ENCODE assay signal across 6 cellular contexts in the genomic region with DNA sequence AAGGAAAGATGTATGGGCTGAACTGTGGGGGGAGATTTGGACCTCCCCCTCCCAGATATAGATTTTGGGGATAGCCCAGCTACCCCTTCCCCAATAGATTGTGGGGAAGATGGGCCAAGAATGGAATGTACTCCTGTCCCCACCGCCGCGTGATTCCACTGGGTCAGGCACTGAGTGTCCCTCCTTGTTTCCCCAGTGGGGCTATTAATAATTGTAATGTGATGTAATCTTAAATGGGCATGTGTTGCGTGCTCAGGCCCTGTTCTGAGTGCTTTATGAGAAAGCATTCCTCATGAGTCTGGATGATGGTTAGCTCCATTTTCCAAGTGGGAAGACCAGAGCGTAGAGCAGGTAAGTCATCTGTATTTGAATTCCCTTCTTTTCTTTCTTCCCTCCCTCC. TPM values are rescaled to one million over a fixed set of nuclear protein-coding genes. Genes with fewer than 3 reads are reported as not detected.
A peak's percentile ranks its signal among the peaks of the same experiment; 100 is the strongest.
DNase-seq lines count a peak whose midpoint lies in the region; ATAC-seq, FAIRE-seq and TF ChIP-seq lines count a peak whose summit lies in the region.

No MANE protein-coding gene starts in this region.

- H3K4me3 ChIP-seq in GM23338 (peak overlapping the region; percentile 90), K562 (peak overlapping the region; percentile 88)

- H3K27ac Mint-ChIP-seq in GM23338, result no peak overlapping the region
- H3K27ac Mint-ChIP-seq in natural killer cell treated with Interleukin-12 subunit alpha and Interleukin-12 subunit beta and Interleukin-15 and Interleukin-18, amount 100 ng/mL, for 72 hours, result peak overlapping the region; percentile 95 to 98

- no TSS peak for BruUV-seq in K562 (replicated peaks; lab: Mats Ljungman, UMichigan)

- WGBS in K562 (ENCODE audit: insufficient coverage, low coverage, missing lambda C conversion rate), result 26% methylated on average over 5 of the region's 5 CpGs

- H3K27ac ChIP-seq in GM23338 (ENCODE audit: low read depth) (no peak overlapping the region), K562 (ENCODE audit: extremely low read depth, low read depth, low read length) (peak overlapping the region; percentile 94)

- TF ChIP-seq CTCF in GM23338 (conservative IDR thresholded peaks at IDR 0.05; ENCODE audit: low read depth in 2 of 2) (no peak), K562 (IDR thresholded peaks at IDR 0.05 in 2 of 3, conservative IDR thresholded peaks at IDR 0.05 in 1 of 3; ENCODE audit: insufficient read depth in 2 of 3, low read depth in 1 of 3, low read length in 3 of 3) (no peak)

- H2AFZ ChIP-seq in GM23338, result no peak overlapping the region
- H2AFZ ChIP-seq in K562 (ENCODE audit: low read depth, low read length), result no peak overlapping the region

- no peaks in the 10 kb centered on the region; the same call in 2 of the 3 replicates for H3K9me3 Mint-ChIP-seq in GM23338
- H3K9me3 Mint-ChIP-seq in natural killer cell treated with Interleukin-12 subunit alpha and Interleukin-12 subunit beta and Interleukin-15 and Interleukin-18, amount 100 ng/mL, for 72 hours, result no peaks in the 10 kb centered on the region

- intact Hi-C loops in K562 (cut with micrococcal nuclease), result no loop called here

- H3K27me3 Mint-ChIP-seq in GM23338 (ENCODE audit: insufficient read depth, low read depth, poor library complexity), result peaks cover 15% of the 10 kb centered on the region
- H3K27me3 Mint-ChIP-seq in natural killer cell treated with Interleukin-12 subunit alpha and Interleukin-12 subunit beta and Interleukin-15 and Interleukin-18, amount 100 ng/mL, for 72 hours, result peaks cover 0 to under 1% of the 10 kb centered on the region in 2 donors

- H3K79me2 ChIP-seq in GM23338 (replicated peaks; ENCODE audit: insufficient read depth) (peaks cover 29% of the 10 kb centered on the region), K562 (ENCODE audit: control insufficient read depth, insufficient read depth, low read length) (peaks cover 46% of the 10 kb centered on the region)

- in situ Hi-C loops in K562 (cut with MboI), result no loop called here

- H3K9me3 ChIP-seq in K562 (replicated peaks; ENCODE audit: control insufficient read depth, insufficient read depth, low read depth, low read length), result no peaks in the 10 kb centered on the region; the same call in 1 of the 2 replicates

- H3F3A ChIP-seq in GM23338 (replicated peaks; ENCODE audit: low read depth), result no peaks in the 10 kb centered on the region

- H3K36me3 ChIP-seq in GM23338 (ENCODE audit: insufficient read depth) (peaks cover 13% of the 10 kb centered on the region), K562 (ENCODE audit: control insufficient read depth, insufficient read depth, low read length) (peaks cover 51% of the 10 kb centered on the region)

- no peak for TF ChIP-seq EP300 in K562 (IDR thresholded peaks at IDR 0.05; ENCODE audit: low read length)

- peak overlapping the region; percentile 98 for H3K4me3 Mint-ChIP-seq in GM23338
- H3K4me3 Mint-ChIP-seq in natural killer cell treated with Interleukin-12 subunit alpha and Interleukin-12 subunit beta and Interleukin-15 and Interleukin-18, amount 100 ng/mL, for 72 hours, result peak overlapping the region; percentile 99

- DNase-seq in GM23338 (ENCODE audit: low spot score), result no peak
- no peak for DNase-seq in K562 (ENCODE audit: extremely low read depth in 1 of 4, low spot score in 3 of 4)
- no peak for DNase-seq in natural killer cell treated with Interleukin-12 subunit alpha and Interleukin-12 subunit beta and Interleukin-15 and Interleukin-18, amount 100 ng/mL, for 72 hours (ENCODE audit: low spot score)
- DNase-seq in NCI-H2081 treated with DMSO at 0.1 percent for 48 hours (lab: John Stamatoyannopoulos, UW), result no peak
- no peak for DNase-seq in DMS114 treated with DMSO at 0.1 percent for 48 hours (lab: John Stamatoyannopoulos, UW; ENCODE audit: unreplicated experiment)

- H3K9me2 ChIP-seq in GM23338 (ENCODE audit: insufficient read depth), result no peaks in the 10 kb centered on the region

- no peak for TF ChIP-seq POLR2A in K562 (conservative IDR thresholded peaks at IDR 0.05)

- no peaks in the 10 kb centered on the region for H3K27me3 ChIP-seq in GM23338 (ENCODE audit: insufficient read depth)
- no peaks in the 10 kb centered on the region for H3K27me3 ChIP-seq in K562 (ENCODE audit: control insufficient read depth in 2 of 2, insufficient read depth in 2 of 2, low read length in 2 of 2)

- TF ChIP-seq RAD21 in K562 (CRISPR knock-in tag; conservative IDR thresholded peaks at IDR 0.05 in 1 of 2, IDR thresholded peaks at IDR 0.05 in 1 of 2), result no peak

- H4K20me1 ChIP-seq in GM23338 (replicated peaks; ENCODE audit: insufficient read depth), result peaks cover 17% of the 10 kb centered on the region
- H4K20me1 ChIP-seq in K562 (replicated peaks; ENCODE audit: control insufficient read depth, insufficient read depth, low read length), result peaks cover 16% of the 10 kb centered on the region

- H3K4me1 Mint-ChIP-seq in GM23338, result peaks cover 14% of the 10 kb centered on the region
- peaks cover 30 to 34% of the 10 kb centered on the region in 2 donors for H3K4me1 Mint-ChIP-seq in natural killer cell treated with Interleukin-12 subunit alpha and Interleukin-12 subunit beta and Interleukin-15 and Interleukin-18, amount 100 ng/mL, for 72 hours (ENCODE audit: low read depth in 2 of 2)

- no peaks in the 10 kb centered on the region for H3K9me1 ChIP-seq in K562 (ENCODE audit: control insufficient read depth, insufficient read depth, low read length)

- peak overlapping the region; percentile 93 to 98 for H3K9ac ChIP-seq in K562 (ENCODE audit: insufficient read depth in 1 of 2, low read depth in 2 of 2, low read length in 2 of 2)

- no peak for FAIRE-seq in K562 (lab: Jason Lieb, UNC)

- H3K4me2 ChIP-seq in GM23338 (peak overlapping the region; percentile 98), K562 (ENCODE audit: insufficient read depth, low read length) (peak overlapping the region; percentile 84)

- no peak for ATAC-seq in GM23338
- ATAC-seq in K562, result no peak
- no peak for ATAC-seq in natural killer cell treated with Interleukin-12 subunit alpha and Interleukin-12 subunit beta and Interleukin-15 and Interleukin-18, amount 100 ng/mL, for 72 hours
- no peak for ATAC-seq in HG02870 (IDR thresholded peaks at IDR 0.05; ENCODE audit: unreplicated experiment)

- POLR2A ChIA-PET in K562 (lab: Yijun Ruan, JAX), result interaction anchor here (0.7 to 3.8 kb wide), 3 partner anchors 9 to 14 kb away, joined by 3 to 27 read pairs (median 6); a partner anchor contains a TSS

- CTCF ChIA-PET in K562 (lab: Yijun Ruan, JAX; ENCODE audit: low intra/inter-chr PET ratio), result no interaction called here

- H3K36me3 Mint-ChIP-seq in GM23338 (ENCODE audit: low read depth), result peaks cover 23% of the 10 kb centered on the region
- H3K36me3 Mint-ChIP-seq in natural killer cell treated with Interleukin-12 subunit alpha and Interleukin-12 subunit beta and Interleukin-15 and Interleukin-18, amount 100 ng/mL, for 72 hours, result peaks cover 9% of the 10 kb centered on the region

- H3K4me1 ChIP-seq in GM23338 (ENCODE audit: insufficient read depth), result peaks cover 10% of the 10 kb centered on the region; the same call in 1 of the 2 replicates
- H3K4me1 ChIP-seq in K562 (replicated peaks in 1 of 2; ENCODE audit: control insufficient read depth in 2 of 2, insufficient read depth in 2 of 2, low read length in 2 of 2), result peaks cover 4 to 13% of the 10 kb centered on the region in 2 experiments; a peak in 4 of 5 replicates

RNA-seq across cellular contexts. Expression of a gene that starts 1.4 kb away (rescaled TPM):
- total RNA-seq in GM23338 (2014; rRNA removed; shearing (Covaris generic)), result 165 and 241 TPM in 2 replicates
- polyA plus RNA-seq in GM23338 (2016; fragmentation: Nextera tagmentation; extraction: Ambion mirVana), result 129 and 138 TPM in 2 replicates
- total RNA-seq in K562 (2011; cell fraction: chromatin; rRNA removed; ENCODE audit: low replicate concordance), result 76.7 and 164 TPM in 2 replicates
- 169 and 187 TPM in 2 replicates for total RNA-seq in K562 (2011; cell fraction: nucleolus; rRNA removed)
- total RNA-seq in K562 (2011; cell fraction: nucleoplasm; rRNA removed), result 126 and 134 TPM in 2 replicates
- 379 and 498 TPM in 2 replicates for total RNA-seq in K562 (2014; rRNA removed)
- total RNA-seq in K562 (2014; rRNA removed; fragmentation: Illumina TruSeq; extraction: Trizol), result 222 and 257 TPM in 2 replicates
- total RNA-seq in K562 (2015; rRNA removed; fragmentation: Illumina TruSeq; extraction: Trizol), result 315 and 317 TPM in 2 replicates
- 304 and 317 TPM in 2 replicates for total RNA-seq in K562 (2021)
- 561 and 583 TPM in 2 replicates for polyA plus RNA-seq in K562 (2011; rRNA removed)
- polyA plus RNA-seq in K562 (2011; cell fraction: cytosol; rRNA removed), result 760 and 1,382 TPM in 2 replicates
- polyA plus RNA-seq in K562 (2011; cell fraction: nucleus; rRNA removed), result 215 and 238 TPM in 2 replicates
- polyA plus RNA-seq in K562 (2012), result 347 and 565 TPM in 2 replicates
- 377 and 397 TPM in 2 replicates for polyA plus RNA-seq in K562 (2014; fragmentation: Illumina TruSeq; extraction: Trizol)
- polyA plus RNA-seq in K562 (2014; fragmentation: Nextera tagmentation; extraction: Ambion mirVana), result 100 to 1,000 TPM; 130 to 244 TPM
- polyA plus RNA-seq in K562 (2014; rRNA removed), result 372 and 502 TPM in 2 replicates
- polyA minus RNA-seq in K562 (2011; rRNA and poly(A)+ RNA removed), result 222 and 326 TPM in 2 replicates
- 135 and 197 TPM in 2 replicates for polyA minus RNA-seq in K562 (2011; cell fraction: cytosol; rRNA and poly(A)+ RNA removed)
- 64.9 and 72.1 TPM in 2 replicates for polyA minus RNA-seq in K562 (2011; cell fraction: nucleus; rRNA and poly(A)+ RNA removed)
- total RNA-seq in natural killer cell treated with Interleukin-12 subunit alpha and Interleukin-12 subunit beta and Interleukin-15 and Interleukin-18, amount 100 ng/mL, for 72 hours, result 100 to 1,000 TPM; 133 to 252 TPM

RNA-seq across cellular contexts. Expression of a gene that starts 12.1 kb away (rescaled TPM):
- 0.14 and 0.70 TPM in 2 replicates for total RNA-seq in GM23338 (2014; rRNA removed; shearing (Covaris generic))
- 1.5 and 2.6 TPM in 2 replicates for polyA plus RNA-seq in GM23338 (2016; fragmentation: Nextera tagmentation; extraction: Ambion mirVana)
- 0.12 TPM in 1 of 2 replicates, not detected in the other for total RNA-seq in K562 (2011; cell fraction: chromatin; rRNA removed; ENCODE audit: low replicate concordance)
- total RNA-seq in K562 (2011; cell fraction: nucleolus; rRNA removed), result 0.50 TPM in 1 of 2 replicates, not detected in the other
- 0.15 TPM in 1 of 2 replicates, not detected in the other for total RNA-seq in K562 (2011; cell fraction: nucleoplasm; rRNA removed)
- total RNA-seq in K562 (2014; rRNA removed), result not detected in 2 replicates
- total RNA-seq in K562 (2014; rRNA removed; fragmentation: Illumina TruSeq; extraction: Trizol), result not detected in 2 replicates
- not detected in 2 replicates for total RNA-seq in K562 (2015; rRNA removed; fragmentation: Illumina TruSeq; extraction: Trizol)
- 0.25 and 0.33 TPM in 2 replicates for total RNA-seq in K562 (2021)
- 0.12 TPM in 1 of 2 replicates, not detected in the other for polyA plus RNA-seq in K562 (2011; rRNA removed)
- polyA plus RNA-seq in K562 (2011; cell fraction: cytosol; rRNA removed), result 0.03 and 0.04 TPM in 2 replicates
- polyA plus RNA-seq in K562 (2011; cell fraction: nucleus; rRNA removed), result 0.46 and 0.63 TPM in 2 replicates
- polyA plus RNA-seq in K562 (2012), result 0.52 and 0.94 TPM in 2 replicates
- polyA plus RNA-seq in K562 (2014; fragmentation: Illumina TruSeq; extraction: Trizol), result not detected in 2 replicates
- polyA plus RNA-seq in K562 (2014; fragmentation: Nextera tagmentation; extraction: Ambion mirVana), result not detected
- polyA plus RNA-seq in K562 (2014; rRNA removed), result 0.15 and 0.16 TPM in 2 replicates
- polyA minus RNA-seq in K562 (2011; rRNA and poly(A)+ RNA removed), result not detected in 2 replicates
- polyA minus RNA-seq in K562 (2011; cell fraction: cytosol; rRNA and poly(A)+ RNA removed), result not detected in 2 replicates
- 0.54 TPM in 1 of 2 replicates, not detected in the other for polyA minus RNA-seq in K562 (2011; cell fraction: nucleus; rRNA and poly(A)+ RNA removed)
- total RNA-seq in natural killer cell treated with Interleukin-12 subunit alpha and Interleukin-12 subunit beta and Interleukin-15 and Interleukin-18, amount 100 ng/mL, for 72 hours, result under 1 TPM in 1 of 2 donors, not detected in 1; 0.24 TPM

RNA-seq across cellular contexts. Expression of a gene that starts 12.7 kb away (rescaled TPM):
- total RNA-seq in GM23338 (2014; rRNA removed; shearing (Covaris generic)), result 3.9 TPM in 2 replicates
- polyA plus RNA-seq in GM23338 (2016; fragmentation: Nextera tagmentation; extraction: Ambion mirVana) (10.7 and 11.6 TPM in 2 replicates), K562 (2011; rRNA removed) (0.47 and 0.62 TPM in 2 replicates), K562 (2014; fragmentation: Illumina TruSeq; extraction: Trizol) (0.30 and 0.89 TPM in 2 replicates), K562 (2014; fragmentation: Nextera tagmentation; extraction: Ambion mirVana) (under 1 TPM; 0.21 to 0.25 TPM), K562 (2014; rRNA removed) (0.63 and 1.3 TPM in 2 replicates)
- 7.2 and 10.1 TPM in 2 replicates for total RNA-seq in K562 (2011; cell fraction: chromatin; rRNA removed; ENCODE audit: low replicate concordance)
- total RNA-seq in K562 (2011; cell fraction: nucleolus; rRNA removed), result 3.6 and 6.3 TPM in 2 replicates
- 4.3 and 11.0 TPM in 2 replicates for total RNA-seq in K562 (2011; cell fraction: nucleoplasm; rRNA removed)
- total RNA-seq in K562 (2014; rRNA removed) (0.05 and 0.41 TPM in 2 replicates), K562 (2014; rRNA removed; fragmentation: Illumina TruSeq; extraction: Trizol) (0.32 and 0.36 TPM in 2 replicates), K562 (2015; rRNA removed; fragmentation: Illumina TruSeq; extraction: Trizol) (0.15 and 0.25 TPM in 2 replicates), K562 (2021) (0.81 and 0.95 TPM in 2 replicates)
- 0.57 and 0.58 TPM in 2 replicates for polyA plus RNA-seq in K562 (2011; cell fraction: cytosol; rRNA removed)
- polyA plus RNA-seq in K562 (2011; cell fraction: nucleus; rRNA removed), result 3.0 and 4.3 TPM in 2 replicates
- 0.70 and 3.0 TPM in 2 replicates for polyA plus RNA-seq in K562 (2012)
- polyA minus RNA-seq in K562 (2011; rRNA and poly(A)+ RNA removed), result 0.03 and 0.39 TPM in 2 replicates
- polyA minus RNA-seq in K562 (2011; cell fraction: cytosol; rRNA and poly(A)+ RNA removed), result not detected in 2 replicates
- polyA minus RNA-seq in K562 (2011; cell fraction: nucleus; rRNA and poly(A)+ RNA removed), result 0.89 and 1.3 TPM in 2 replicates
- total RNA-seq in natural killer cell treated with Interleukin-12 subunit alpha and Interleukin-12 subunit beta and Interleukin-15 and Interleukin-18, amount 100 ng/mL, for 72 hours, result 1 to 10 TPM; 2.5 to 4.6 TPM

RNA-seq across cellular contexts. Expression of a gene that starts 27.1 kb away (rescaled TPM):
- total RNA-seq in GM23338 (2014; rRNA removed; shearing (Covaris generic)), result 4.3 and 5.7 TPM in 2 replicates
- polyA plus RNA-seq in GM23338 (2016; fragmentation: Nextera tagmentation; extraction: Ambion mirVana), result 7.6 and 8.0 TPM in 2 replicates
- total RNA-seq in K562 (2011; cell fraction: chromatin; rRNA removed; ENCODE audit: low replicate concordance), result 20.3 and 72.0 TPM in 2 replicates
- 76.2 and 91.1 TPM in 2 replicates for total RNA-seq in K562 (2011; cell fraction: nucleolus; rRNA removed)
- total RNA-seq in K562 (2011; cell fraction: nucleoplasm; rRNA removed), result 41.2 and 45.5 TPM in 2 replicates
- 28.3 and 31.2 TPM in 2 replicates for total RNA-seq in K562 (2014; rRNA removed)
- total RNA-seq in K562 (2014; rRNA removed; fragmentation: Illumina TruSeq; extraction: Trizol), result 6.8 and 7.2 TPM in 2 replicates
- 12.6 and 13.7 TPM in 2 replicates for total RNA-seq in K562 (2015; rRNA removed; fragmentation: Illumina TruSeq; extraction: Trizol)
- 26.0 and 26.7 TPM in 2 replicates for total RNA-seq in K562 (2021)
- polyA plus RNA-seq in K562 (2011; rRNA removed), result 16.0 and 22.7 TPM in 2 replicates
- 25.2 and 53.5 TPM in 2 replicates for polyA plus RNA-seq in K562 (2011; cell fraction: cytosol; rRNA removed)
- polyA plus RNA-seq in K562 (2011; cell fraction: nucleus; rRNA removed), result 72.4 and 115 TPM in 2 replicates
- 18.2 and 37.7 TPM in 2 replicates for polyA plus RNA-seq in K562 (2012)
- polyA plus RNA-seq in K562 (2014; fragmentation: Illumina TruSeq; extraction: Trizol), result 9.6 and 13.1 TPM in 2 replicates
- polyA plus RNA-seq in K562 (2014; fragmentation: Nextera tagmentation; extraction: Ambion mirVana), result 1 to 10 TPM; 1.7 to 4.3 TPM
- polyA plus RNA-seq in K562 (2014; rRNA removed), result 40.8 and 43.8 TPM in 2 replicates
- 3.4 and 5.0 TPM in 2 replicates for polyA minus RNA-seq in K562 (2011; rRNA and poly(A)+ RNA removed)
- 17.2 and 20.5 TPM in 2 replicates for polyA minus RNA-seq in K562 (2011; cell fraction: cytosol; rRNA and poly(A)+ RNA removed)
- polyA minus RNA-seq in K562 (2011; cell fraction: nucleus; rRNA and poly(A)+ RNA removed), result 17.5 and 23.6 TPM in 2 replicates
- total RNA-seq in natural killer cell treated with Interleukin-12 subunit alpha and Interleukin-12 subunit beta and Interleukin-15 and Interleukin-18, amount 100 ng/mL, for 72 hours, result 10 to 100 TPM; 21.8 to 25.8 TPM

RNA-seq across cellular contexts. Expression of a gene that starts 40.1 kb away (rescaled TPM):
- total RNA-seq in GM23338 (2014; rRNA removed; shearing (Covaris generic)), result 1.4 and 4.2 TPM in 2 replicates
- polyA plus RNA-seq in GM23338 (2016; fragmentation: Nextera tagmentation; extraction: Ambion mirVana) (1.4 and 1.9 TPM in 2 replicates), K562 (2011; rRNA removed) (0.56 and 1.0 TPM in 2 replicates), K562 (2014; fragmentation: Illumina TruSeq; extraction: Trizol) (0.15 and 0.30 TPM in 2 replicates), K562 (2014; fragmentation: Nextera tagmentation; extraction: Ambion mirVana) (under 1 TPM in 1 of 2 experiments, not detected in 1; 0.07 TPM), K562 (2014; rRNA removed) (0.97 and 1.1 TPM in 2 replicates)
- 13.9 and 31.7 TPM in 2 replicates for total RNA-seq in K562 (2011; cell fraction: chromatin; rRNA removed; ENCODE audit: low replicate concordance)
- 19.7 and 20.7 TPM in 2 replicates for total RNA-seq in K562 (2011; cell fraction: nucleolus; rRNA removed)
- 21.0 and 26.9 TPM in 2 replicates for total RNA-seq in K562 (2011; cell fraction: nucleoplasm; rRNA removed)
- total RNA-seq in K562 (2014; rRNA removed) (0.37 TPM in 1 of 2 replicates, not detected in the other), K562 (2014; rRNA removed; fragmentation: Illumina TruSeq; extraction: Trizol) (0.41 and 0.58 TPM in 2 replicates), K562 (2015; rRNA removed; fragmentation: Illumina TruSeq; extraction: Trizol) (0.72 and 0.76 TPM in 2 replicates), K562 (2021) (1.8 and 2.2 TPM in 2 replicates)
- 0.27 and 0.46 TPM in 2 replicates for polyA plus RNA-seq in K562 (2011; cell fraction: cytosol; rRNA removed)
- polyA plus RNA-seq in K562 (2011; cell fraction: nucleus; rRNA removed), result 3.2 and 3.3 TPM in 2 replicates
- 0.55 and 0.90 TPM in 2 replicates for polyA plus RNA-seq in K562 (2012)
- polyA minus RNA-seq in K562 (2011; rRNA and poly(A)+ RNA removed), result 1.3 and 1.6 TPM in 2 replicates
- 0.95 and 1.5 TPM in 2 replicates for polyA minus RNA-seq in K562 (2011; cell fraction: cytosol; rRNA and poly(A)+ RNA removed)
- 3.6 and 4.6 TPM in 2 replicates for polyA minus RNA-seq in K562 (2011; cell fraction: nucleus; rRNA and poly(A)+ RNA removed)
- total RNA-seq in natural killer cell treated with Interleukin-12 subunit alpha and Interleukin-12 subunit beta and Interleukin-15 and Interleukin-18, amount 100 ng/mL, for 72 hours, result 1 to 10 TPM; 6.1 to 9.4 TPM
